In the genomic region with DNA sequence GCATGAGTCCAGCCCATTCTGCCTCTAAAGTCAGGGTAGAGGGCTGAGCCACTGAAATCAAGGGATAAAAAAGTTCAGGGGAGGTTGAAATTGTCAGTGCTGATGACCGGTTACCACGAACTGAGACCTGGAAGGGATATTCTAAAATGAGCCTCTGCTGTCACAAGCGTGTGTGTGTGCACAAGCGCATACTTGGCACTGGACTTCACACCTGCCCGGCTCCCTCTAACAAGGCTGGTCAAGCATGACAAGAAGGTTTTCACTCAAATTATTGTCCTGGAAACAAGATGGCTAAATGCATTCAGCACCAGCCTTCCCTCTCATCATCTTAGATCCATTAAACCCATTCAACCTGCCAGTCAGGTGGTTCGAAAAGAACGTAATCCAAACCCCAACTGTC, we compare ENCODE assay signal across 30 cellular contexts. TPM values are rescaled to one million over a fixed set of nuclear protein-coding genes. Genes with fewer than 3 reads are reported as not detected.
A peak's percentile ranks its signal among the peaks of the same experiment; 100 is the strongest.
DNase-seq lines count a peak whose midpoint lies in the region; ATAC-seq and TF ChIP-seq lines count a peak whose summit lies in the region.
"Had no signal": no experiment of that assay in that cellular context is flagged by ENCODE, and none has a peak within 500 bp of the region (broad histone marks: within the 10 kb centered on the region; RNA-seq: fewer than 3 reads in every experiment).

No MANE protein-coding gene starts in this region.

- TF ChIP-seq CTCF in thyroid gland (IDR thresholded peaks at IDR 0.05) (no peak), Calu3 (IDR thresholded peaks at IDR 0.05; ENCODE audit: unreplicated experiment) (no peak)

- no peak for ATAC-seq in GM19467 (IDR thresholded peaks at IDR 0.05; ENCODE audit: unreplicated experiment)
- ATAC-seq: activated naive CD8-positive, alpha-beta T cell treated with anti-CD3 and anti-CD28 coated beads, Interleukin-2, amount 50 U/mL, for 24 hours; foreskin keratinocyte; heart right ventricle; sciatic nerve; stimulated activated memory B cell treated with anti-CD40 and anti-IgM and Interleukin-4, amounts not matched to agents 10 μg/mL and 1 μg/mL and 100 μg/mL, for 72 hours had no signal

- H3K4me1 ChIP-seq in thyroid gland: peaks cover 8 to 22% of the 10 kb centered on the region in 2 donors
- H3K4me1 ChIP-seq: BLaER1 treated with 17β-estradiol and CSF1 and Interleukin-3, amounts not matched to agents 10 nM and 100 nM; Caco-2; esophagus muscularis mucosa; foreskin keratinocyte; heart right ventricle; uterus had no signal

- H3K4me3 ChIP-seq in thyroid gland (replicated peaks in 1 of 3): no peak overlapping the region
- H3K4me3 ChIP-seq: BLaER1 treated with 17β-estradiol and CSF1 and Interleukin-3, amounts not matched to agents 10 nM and 100 nM; esophagus muscularis mucosa; heart right ventricle; SK-N-MC; uterus had no signal

- H3K27ac Mint-ChIP-seq in activated CD4-positive, alpha-beta T cell treated with anti-CD3 and anti-CD28 coated beads, Interleukin-2, amount 10 ng/mL, durations not matched to agents 24 days and 14 days: peak overlapping the region; percentile 10
- H3K27ac Mint-ChIP-seq in activated CD4-positive, alpha-beta T cell treated with anti-CD3 and anti-CD28 coated beads, Interleukin-2, amount 10 ng/mL, durations not matched to agents 7 days and 5 days: no peak overlapping the region
- no peak overlapping the region for H3K27ac Mint-ChIP-seq in Calu3 (ENCODE audit: unreplicated experiment)
- H3K27ac Mint-ChIP-seq: activated naive CD8-positive, alpha-beta T cell treated with anti-CD3 and anti-CD28 coated beads, Interleukin-2, amount 50 U/mL, for 24 hours; dendritic cell treated with granulocyte-macrophage colony-stimulating factor and Interleukin-4, amounts not matched to agents 40 ng/mL and 50 ng/mL, for 4 days; progenitor cell of endocrine pancreas; stimulated activated memory B cell treated with anti-CD40 and anti-IgM and Interleukin-4, amounts not matched to agents 10 μg/mL and 1 μg/mL and 100 μg/mL, for 72 hours had no signal

- no peaks in the 10 kb centered on the region for H3K36me3 ChIP-seq in thyroid gland
- H3K36me3 ChIP-seq: BLaER1 treated with 17β-estradiol and CSF1 and Interleukin-3, amounts not matched to agents 10 nM and 100 nM; esophagus muscularis mucosa; heart right ventricle; uterus had no signal

- TF ChIP-seq POLR2A in thyroid gland (IDR thresholded peaks at IDR 0.05): no peak

- H3K4me3 Mint-ChIP-seq in activated CD4-positive, alpha-beta T cell treated with anti-CD3 and anti-CD28 coated beads, Interleukin-2, amount 10 ng/mL, durations not matched to agents 24 days and 14 days: no peak overlapping the region
- H3K4me3 Mint-ChIP-seq in activated CD4-positive, alpha-beta T cell treated with anti-CD3 and anti-CD28 coated beads, Interleukin-2, amount 10 ng/mL, durations not matched to agents 7 days and 5 days: no peak overlapping the region
- H3K4me3 Mint-ChIP-seq in Calu3 (ENCODE audit: low read depth, unreplicated experiment): no peak overlapping the region
- H3K4me3 Mint-ChIP-seq: activated naive CD8-positive, alpha-beta T cell treated with anti-CD3 and anti-CD28 coated beads, Interleukin-2, amount 50 U/mL, for 24 hours; central memory CD8-positive, alpha-beta T cell; dendritic cell treated with granulocyte-macrophage colony-stimulating factor and Interleukin-4, amounts not matched to agents 40 ng/mL and 50 ng/mL, for 4 days; stimulated activated memory B cell treated with anti-CD40 and anti-IgM and Interleukin-4, amounts not matched to agents 10 μg/mL and 1 μg/mL and 100 μg/mL, for 72 hours had no signal

- H3K9me3 Mint-ChIP-seq in activated CD4-positive, alpha-beta T cell treated with anti-CD3 and anti-CD28 coated beads, Interleukin-2, amount 10 ng/mL, durations not matched to agents 24 days and 14 days: no peaks in the 10 kb centered on the region
- no peaks in the 10 kb centered on the region for H3K9me3 Mint-ChIP-seq in activated CD4-positive, alpha-beta T cell treated with anti-CD3 and anti-CD28 coated beads, Interleukin-2, amount 10 ng/mL, durations not matched to agents 7 days and 5 days
- H3K9me3 Mint-ChIP-seq in Calu3 (ENCODE audit: low read depth, unreplicated experiment): no peaks in the 10 kb centered on the region
- H3K9me3 Mint-ChIP-seq: activated naive CD8-positive, alpha-beta T cell treated with anti-CD3 and anti-CD28 coated beads, Interleukin-2, amount 50 U/mL, for 24 hours; central memory CD8-positive, alpha-beta T cell; dendritic cell treated with granulocyte-macrophage colony-stimulating factor and Interleukin-4, amounts not matched to agents 40 ng/mL and 50 ng/mL, for 4 days; stimulated activated memory B cell treated with anti-CD40 and anti-IgM and Interleukin-4, amounts not matched to agents 10 μg/mL and 1 μg/mL and 100 μg/mL, for 72 hours had no signal

- intact Hi-C loops in activated CD4-positive, alpha-beta T cell treated with anti-CD3 and anti-CD28 coated beads, Interleukin-2, amount 10 ng/mL, durations not matched to agents 24 days and 14 days (cut with micrococcal nuclease): no loop called here
- intact Hi-C loops in thyroid gland (cut with DNase I): no loop called here
- intact Hi-C loops in Calu3 (cut with micrococcal nuclease; ENCODE audit: unreplicated experiment): no loop called here

- BruUV-seq in Calu3 (replicated peaks; lab: Mats Ljungman, UMichigan): no TSS peak

- no peak for DNase-seq in activated CD4-positive, alpha-beta T cell treated with anti-CD3 and anti-CD28 coated beads, Interleukin-2, amount 10 ng/mL, durations not matched to agents 24 days and 14 days
- no peak for DNase-seq in activated CD4-positive, alpha-beta T cell treated with anti-CD3 and anti-CD28 coated beads, Interleukin-2, amount 10 ng/mL, durations not matched to agents 7 days and 5 days
- DNase-seq in NCI-H2196 treated with DMSO at 0.1 percent for 48 hours (lab: John Stamatoyannopoulos, UW; ENCODE audit: unreplicated experiment) (peak; percentile 48), left kidney (ENCODE audit: low read depth, low spot score) (peak; percentile 60), thyroid gland (peak; percentile 65 to 71), mucosa of gallbladder (ENCODE audit: low spot score) (no peak), Calu3 (no peak)
- DNase-seq: activated gamma-delta T cell treated with Interleukin-2 at 50 U/mL for 16 hours; activated naive CD8-positive, alpha-beta T cell treated with anti-CD3 and anti-CD28 coated beads, Interleukin-2, amount 50 U/mL, for 24 hours; Caco-2; foreskin keratinocyte; heart right ventricle; kidney glomerular epithelial cell; mammary epithelial cell; NCI-H1930; NCI-H524 treated with DMSO at 0.1 percent for 48 hours; RPMI8226; stimulated activated CD4-positive, alpha-beta T cell treated with anti-CD3 and anti-CD28 coated beads, Interleukin-4, amount 100 ng/mL, for 24 hours; T-helper 2 cell; uterus had no signal

- no peaks in the 10 kb centered on the region for H3K4me1 Mint-ChIP-seq in activated CD4-positive, alpha-beta T cell treated with anti-CD3 and anti-CD28 coated beads, Interleukin-2, amount 10 ng/mL, durations not matched to agents 24 days and 14 days
- H3K4me1 Mint-ChIP-seq in activated CD4-positive, alpha-beta T cell treated with anti-CD3 and anti-CD28 coated beads, Interleukin-2, amount 10 ng/mL, durations not matched to agents 7 days and 5 days: no peaks in the 10 kb centered on the region
- H3K4me1 Mint-ChIP-seq in Calu3 (ENCODE audit: low read depth, unreplicated experiment): no peaks in the 10 kb centered on the region
- H3K4me1 Mint-ChIP-seq: activated naive CD8-positive, alpha-beta T cell treated with anti-CD3 and anti-CD28 coated beads, Interleukin-2, amount 50 U/mL, for 24 hours; central memory CD8-positive, alpha-beta T cell; stimulated activated memory B cell treated with anti-CD40 and anti-IgM and Interleukin-4, amounts not matched to agents 10 μg/mL and 1 μg/mL and 100 μg/mL, for 72 hours had no signal

- H3K36me3 Mint-ChIP-seq in activated CD4-positive, alpha-beta T cell treated with anti-CD3 and anti-CD28 coated beads, Interleukin-2, amount 10 ng/mL, durations not matched to agents 24 days and 14 days (ENCODE audit: low read depth): no peaks in the 10 kb centered on the region
- H3K36me3 Mint-ChIP-seq in activated CD4-positive, alpha-beta T cell treated with anti-CD3 and anti-CD28 coated beads, Interleukin-2, amount 10 ng/mL, durations not matched to agents 7 days and 5 days (ENCODE audit: low read depth): no peaks in the 10 kb centered on the region
- H3K36me3 Mint-ChIP-seq in Calu3 (ENCODE audit: insufficient read depth, unreplicated experiment): no peaks in the 10 kb centered on the region
- H3K36me3 Mint-ChIP-seq: stimulated activated memory B cell treated with anti-CD40 and anti-IgM and Interleukin-4, amounts not matched to agents 10 μg/mL and 1 μg/mL and 100 μg/mL, for 72 hours had no signal

- H3K27ac ChIP-seq in thyroid gland: no peak overlapping the region
- H3K27ac ChIP-seq: BLaER1 treated with 17β-estradiol and CSF1 and Interleukin-3, amounts not matched to agents 10 nM and 100 nM; esophagus muscularis mucosa; foreskin keratinocyte; heart right ventricle; HL-60; SK-N-MC; uterus had no signal

- CTCF ChIA-PET in activated CD4-positive, alpha-beta T cell treated with anti-CD3 and anti-CD28 coated beads, Interleukin-2, amount 10 ng/mL, durations not matched to agents 7 days and 5 days (lab: Charles Lee): interaction anchor here (0.6 kb wide), 1 partner anchor 213 kb away, joined by 3 read pairs; no protein-coding TSS in a partner anchor
- CTCF ChIA-PET in Calu3 (lab: Charles Lee): no interaction called here

- 33 to 43% methylated on average over 7 of the region's 7 CpGs for WGBS in thyroid gland, 2 donors

- peaks cover 28% of the 10 kb centered on the region for H3K27me3 Mint-ChIP-seq in activated CD4-positive, alpha-beta T cell treated with anti-CD3 and anti-CD28 coated beads, Interleukin-2, amount 10 ng/mL, durations not matched to agents 24 days and 14 days
- H3K27me3 Mint-ChIP-seq in activated CD4-positive, alpha-beta T cell treated with anti-CD3 and anti-CD28 coated beads, Interleukin-2, amount 10 ng/mL, durations not matched to agents 7 days and 5 days: peaks cover 11% of the 10 kb centered on the region
- peaks cover 51% of the 10 kb centered on the region for H3K27me3 Mint-ChIP-seq in Calu3 (ENCODE audit: unreplicated experiment)
- H3K27me3 Mint-ChIP-seq: activated naive CD8-positive, alpha-beta T cell treated with anti-CD3 and anti-CD28 coated beads, Interleukin-2, amount 50 U/mL, for 24 hours had no signal

- H3K9me3 ChIP-seq in thyroid gland: no peaks in the 10 kb centered on the region
- H3K9me3 ChIP-seq: BLaER1 treated with 17β-estradiol and CSF1 and Interleukin-3, amounts not matched to agents 10 nM and 100 nM; Caco-2; esophagus muscularis mucosa; heart right ventricle; uterus had no signal

- POLR2A ChIA-PET in activated CD4-positive, alpha-beta T cell treated with anti-CD3 and anti-CD28 coated beads, Interleukin-2, amount 10 ng/mL, durations not matched to agents 7 days and 5 days (lab: Charles Lee): no interaction called here

- H3K27me3 ChIP-seq in thyroid gland: no peaks in the 10 kb centered on the region
- H3K27me3 ChIP-seq: BLaER1 treated with 17β-estradiol and CSF1 and Interleukin-3, amounts not matched to agents 10 nM and 100 nM; foreskin keratinocyte; uterus had no signal

RNA-seq across cellular contexts. Expression of a gene that starts 54.8 kb away (rescaled TPM):
- total RNA-seq in activated CD4-positive, alpha-beta T cell treated with anti-CD3 and anti-CD28 coated beads, Interleukin-2, amount 10 ng/mL, durations not matched to agents 24 days and 14 days: 0.09 and 0.14 TPM in 2 replicates
- total RNA-seq in activated CD4-positive, alpha-beta T cell treated with anti-CD3 and anti-CD28 coated beads, Interleukin-2, amount 10 ng/mL, durations not matched to agents 7 days and 5 days: under 1 TPM in 1 of 2 experiments, not detected in 1; 0.15 TPM
- 1 to 10 TPM; 1.5 to 7.7 (median 2.1) TPM for total RNA-seq in thyroid gland
- total RNA-seq in mucosa of gallbladder: 0.89 TPM
- total RNA-seq in Calu3 (2022): 0.09 and 0.15 TPM in 2 replicates
- total RNA-seq: foreskin keratinocyte had no signal

Comparison
In these comparisons a context has a peak if more than half of its experiments do, and no peak if none do; other contexts are left out.
1. DNase-seq: peak in NCI-H2196 treated with DMSO at 0.1 percent for 48 hours (single experiment), left kidney (single experiment) and thyroid gland (2 of 2); none in activated CD4-positive, alpha-beta T cell treated with anti-CD3 and anti-CD28 coated beads, Interleukin-2, amount 10 ng/mL, durations not matched to agents 24 days and 14 days (single experiment), activated CD4-positive, alpha-beta T cell treated with anti-CD3 and anti-CD28 coated beads, Interleukin-2, amount 10 ng/mL, durations not matched to agents 7 days and 5 days (single experiment), mucosa of gallbladder (single experiment) and Calu3 (single experiment).